1 cellular context compared by ENCODE assay signal in the genomic region with DNA sequence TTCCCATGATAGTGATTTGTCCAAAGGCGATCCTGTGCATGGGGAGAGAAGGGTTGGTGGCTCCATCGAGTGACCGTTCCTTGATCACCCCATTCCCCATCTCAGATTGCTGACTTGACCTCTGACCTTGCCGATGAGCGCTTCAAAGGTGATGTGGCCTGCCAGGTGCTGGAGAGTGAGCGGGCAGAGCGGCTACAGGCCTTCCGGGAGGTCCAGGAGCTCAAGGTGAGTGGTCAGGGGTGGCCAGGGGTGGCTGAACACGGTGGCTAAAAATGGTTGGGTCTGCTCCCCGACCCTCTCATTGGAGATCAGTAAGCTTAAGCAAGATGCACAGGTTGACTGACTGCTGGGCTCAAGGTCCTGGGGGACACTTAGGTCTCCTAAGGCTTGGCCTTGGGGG.
TF ChIP-seq lines count a peak whose summit lies in the region.

No MANE protein-coding gene starts in this region.

TF ChIP-seq in IMR-90, 13 proteins besides CTCF, POLR2A, EP300 and RAD21:
- TF ChIP-seq, protein P1, sequence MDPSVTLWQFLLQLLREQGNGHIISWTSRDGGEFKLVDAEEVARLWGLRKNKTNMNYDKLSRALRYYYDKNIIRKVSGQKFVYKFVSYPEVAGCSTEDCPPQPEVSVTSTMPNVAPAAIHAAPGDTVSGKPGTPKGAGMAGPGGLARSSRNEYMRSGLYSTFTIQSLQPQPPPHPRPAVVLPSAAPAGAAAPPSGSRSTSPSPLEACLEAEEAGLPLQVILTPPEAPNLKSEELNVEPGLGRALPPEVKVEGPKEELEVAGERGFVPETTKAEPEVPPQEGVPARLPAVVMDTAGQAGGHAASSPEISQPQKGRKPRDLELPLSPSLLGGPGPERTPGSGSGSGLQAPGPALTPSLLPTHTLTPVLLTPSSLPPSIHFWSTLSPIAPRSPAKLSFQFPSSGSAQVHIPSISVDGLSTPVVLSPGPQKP (IDR thresholded peaks at IDR 0.05; ENCODE audit: borderline replicate concordance, low read depth, low read length) = no peak
- TF ChIP-seq CHD1 (IDR thresholded peaks at IDR 0.05; ENCODE audit: low read depth, low read length) (no peak), MAZ (IDR thresholded peaks at IDR 0.05; ENCODE audit: borderline replicate concordance, low read depth, low read length) (no peak)
- TF ChIP-seq, protein P2, sequence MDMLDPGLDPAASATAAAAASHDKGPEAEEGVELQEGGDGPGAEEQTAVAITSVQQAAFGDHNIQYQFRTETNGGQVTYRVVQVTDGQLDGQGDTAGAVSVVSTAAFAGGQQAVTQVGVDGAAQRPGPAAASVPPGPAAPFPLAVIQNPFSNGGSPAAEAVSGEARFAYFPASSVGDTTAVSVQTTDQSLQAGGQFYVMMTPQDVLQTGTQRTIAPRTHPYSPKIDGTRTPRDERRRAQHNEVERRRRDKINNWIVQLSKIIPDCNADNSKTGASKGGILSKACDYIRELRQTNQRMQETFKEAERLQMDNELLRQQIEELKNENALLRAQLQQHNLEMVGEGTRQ (IDR thresholded peaks at IDR 0.05; ENCODE audit: low read depth, low read length) = no peak
